ENCODE assay signal across 14 cellular contexts in genomic region chr11:119166368-119167076, GRCh38. TPM values are rescaled to one million over a fixed set of nuclear protein-coding genes. Genes with fewer than 3 reads are reported as not detected.
DNase-seq lines count a peak whose midpoint lies in the region; ATAC-seq, FAIRE-seq and TF ChIP-seq lines count a peak whose summit lies in the region.
"Had no signal": no experiment of that assay in that cellular context is flagged by ENCODE, and none has a peak within 500 bp of the region (broad histone marks: within the 10 kb centered on the region; RNA-seq: fewer than 3 reads in every experiment).

No MANE protein-coding gene starts in this region.

- 42% methylated on average over 5 of the region's 8 CpGs for WGBS in SK-N-SH (ENCODE audit: low lambda C conversion rate)

- H3K27me3 ChIP-seq in SK-N-SH (ENCODE audit: insufficient read depth): no peaks in the 10 kb centered on the region

- H3K4me2 ChIP-seq in SK-N-SH: peak overlapping the region; percentile 21; the same call in 1 of the 2 replicates

- H3K4me3 ChIP-seq in SK-N-SH (ENCODE audit: low read depth in 2 of 2, low read length in 1 of 2) (no peak overlapping the region), fibroblast of mammary gland (ENCODE audit: control insufficient read depth, low read depth, low read length) (no peak overlapping the region)

- no peaks in the 10 kb centered on the region for H3K36me3 ChIP-seq in SK-N-SH (replicated peaks in 1 of 2; ENCODE audit: control insufficient read depth in 1 of 2, insufficient read depth in 2 of 2, low read length in 1 of 2)

- H3K9me3 ChIP-seq in SK-N-SH: no peaks in the 10 kb centered on the region

- no peak overlapping the region for H3K9ac ChIP-seq in SK-N-SH

- no peaks in the 10 kb centered on the region for H3K9me2 ChIP-seq in SK-N-SH

- TF ChIP-seq CTCF in SK-N-SH (IDR thresholded peaks at IDR 0.05) (no peak), fibroblast of mammary gland (conservative IDR thresholded peaks at IDR 0.05; ENCODE audit: control insufficient read depth, insufficient read depth, low read depth, low read length) (no peak)

- no peak for ATAC-seq in HG02970 (IDR thresholded peaks at IDR 0.05; ENCODE audit: low FRiP score, unreplicated experiment)
- ATAC-seq: right cardiac atrium had no signal

- peaks cover 12% of the 10 kb centered on the region for H3F3A ChIP-seq in SK-N-SH (replicated peaks; ENCODE audit: insufficient read depth)

- CTCF ChIA-PET in SK-N-SH (lab: Yijun Ruan, JAX): interaction anchor here (0.8 to 1.9 kb wide), 6 partner anchors 9 to 157 kb away, joined by 3 to 8 read pairs (median 4); no protein-coding TSS in a partner anchor

- H2AFZ ChIP-seq in SK-N-SH (ENCODE audit: low read depth): no peak overlapping the region

- POLR2A ChIA-PET in SK-N-SH (lab: Yijun Ruan, JAX): no interaction called here

- no peak for TF ChIP-seq EP300 in SK-N-SH (IDR thresholded peaks at IDR 0.05; ENCODE audit: borderline replicate concordance in 1 of 2, low read depth in 1 of 2, low read length in 1 of 2)

- H3K27ac ChIP-seq in SK-N-SH (ENCODE audit: low read depth in 2 of 2, low read length in 1 of 2): peak overlapping the region in 1 of 2 experiments; percentile 45; a peak in 2 of 4 replicates
- H3K27ac ChIP-seq: HL-60 had no signal

- H4K20me1 ChIP-seq in SK-N-SH (ENCODE audit: insufficient read depth): no peaks in the 10 kb centered on the region

- peaks cover 8% of the 10 kb centered on the region in 2 experiments; a peak in 2 of 4 replicates for H3K4me1 ChIP-seq in SK-N-SH (ENCODE audit: control insufficient read depth in 1 of 2, insufficient read depth in 2 of 2, low read depth in 1 of 2, low read length in 1 of 2)

- TF ChIP-seq RAD21 in SK-N-SH (IDR thresholded peaks at IDR 0.05; ENCODE audit: low read length): no peak

- no peak for FAIRE-seq in GM19239 (lab: Jason Lieb, UNC)

- no peaks in the 10 kb centered on the region for H3K79me2 ChIP-seq in SK-N-SH (ENCODE audit: insufficient read depth)

- peak; percentile 21 for DNase-seq in SIG-M5 treated with dmso at 0.1 percent for 504 hours (lab: John Stamatoyannopoulos, UW; ENCODE audit: unreplicated experiment)
- no peak for DNase-seq in SIG-M5 (lab: John Stamatoyannopoulos, UW)
- no peak for DNase-seq in SK-N-SH
- peak; percentile 63 for DNase-seq in fibroblast of mammary gland (ENCODE audit: low read depth)
- DNase-seq in ureter (ENCODE audit: low spot score): peak; percentile 68
- DNase-seq in GM19239 (ENCODE audit: insufficient read length, low spot score): no peak
- no peak for DNase-seq in NCI-H2227 (lab: John Stamatoyannopoulos, UW; ENCODE audit: unreplicated experiment)
- DNase-seq: activated CD4-positive, alpha-beta T cell treated with anti-CD3 and anti-CD28 coated beads, Interleukin-2, amount 10 ng/mL, durations not matched to agents 24 days and 14 days; NCI-H187 treated with DMSO at 0.1 percent for 48 hours; RPMI8226 had no signal

TF ChIP-seq in SK-N-SH, 30 proteins besides CTCF, POLR2A, EP300 and RAD21:
- TF ChIP-seq FOXJ3 (CRISPR knock-in tag; IDR thresholded peaks at IDR 0.05) (no peak), RXRA (IDR thresholded peaks at IDR 0.05; ENCODE audit: borderline replicate concordance, low read depth) (peak; percentile 23; the same call in 1 of the 2 replicates), ELF1 (IDR thresholded peaks at IDR 0.05) (no peak), FOSL2 (IDR thresholded peaks at IDR 0.05; ENCODE audit: borderline replicate concordance, low read depth) (peak; percentile 60; the same call in 1 of the 2 replicates), RCOR1 (IDR thresholded peaks at IDR 0.05; ENCODE audit: low read length) (no peak), PBX3 (IDR thresholded peaks at IDR 0.05) (0 out of 2 replicates have a peak, but pooled peaks have one; percentile 16), TCF12 (IDR thresholded peaks at IDR 0.05) (peak; percentile 63), NFIC (IDR thresholded peaks at IDR 0.05; ENCODE audit: borderline replicate concordance) (no peak), MEF2A (IDR thresholded peaks at IDR 0.05; ENCODE audit: borderline replicate concordance, low read depth) (no peak)
- TF ChIP-seq, protein P1, sequence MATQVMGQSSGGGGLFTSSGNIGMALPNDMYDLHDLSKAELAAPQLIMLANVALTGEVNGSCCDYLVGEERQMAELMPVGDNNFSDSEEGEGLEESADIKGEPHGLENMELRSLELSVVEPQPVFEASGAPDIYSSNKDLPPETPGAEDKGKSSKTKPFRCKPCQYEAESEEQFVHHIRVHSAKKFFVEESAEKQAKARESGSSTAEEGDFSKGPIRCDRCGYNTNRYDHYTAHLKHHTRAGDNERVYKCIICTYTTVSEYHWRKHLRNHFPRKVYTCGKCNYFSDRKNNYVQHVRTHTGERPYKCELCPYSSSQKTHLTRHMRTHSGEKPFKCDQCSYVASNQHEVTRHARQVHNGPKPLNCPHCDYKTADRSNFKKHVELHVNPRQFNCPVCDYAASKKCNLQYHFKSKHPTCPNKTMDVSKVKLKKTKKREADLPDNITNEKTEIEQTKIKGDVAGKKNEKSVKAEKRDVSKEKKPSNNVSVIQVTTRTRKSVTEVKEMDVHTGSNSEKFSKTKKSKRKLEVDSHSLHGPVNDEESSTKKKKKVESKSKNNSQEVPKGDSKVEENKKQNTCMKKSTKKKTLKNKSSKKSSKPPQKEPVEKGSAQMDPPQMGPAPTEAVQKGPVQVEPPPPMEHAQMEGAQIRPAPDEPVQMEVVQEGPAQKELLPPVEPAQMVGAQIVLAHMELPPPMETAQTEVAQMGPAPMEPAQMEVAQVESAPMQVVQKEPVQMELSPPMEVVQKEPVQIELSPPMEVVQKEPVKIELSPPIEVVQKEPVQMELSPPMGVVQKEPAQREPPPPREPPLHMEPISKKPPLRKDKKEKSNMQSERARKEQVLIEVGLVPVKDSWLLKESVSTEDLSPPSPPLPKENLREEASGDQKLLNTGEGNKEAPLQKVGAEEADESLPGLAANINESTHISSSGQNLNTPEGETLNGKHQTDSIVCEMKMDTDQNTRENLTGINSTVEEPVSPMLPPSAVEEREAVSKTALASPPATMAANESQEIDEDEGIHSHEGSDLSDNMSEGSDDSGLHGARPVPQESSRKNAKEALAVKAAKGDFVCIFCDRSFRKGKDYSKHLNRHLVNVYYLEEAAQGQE (IDR thresholded peaks at IDR 0.05; ENCODE audit: low read depth, low read length): no peak

RNA-seq across cellular contexts. Expression of gene NLRX1, which starts 2.0 kb away (rescaled TPM):
- polyA plus RNA-seq in SK-N-SH (2012; rRNA removed): 13.7 and 13.8 TPM in 2 replicates
- polyA plus RNA-seq in SK-N-SH (2012; cell fraction: cytosol; rRNA removed): 4.3 and 8.4 TPM in 2 replicates
- polyA plus RNA-seq in SK-N-SH (2012; cell fraction: nucleus; rRNA removed): 18.5 and 18.6 TPM in 2 replicates
- 31.5 TPM for total RNA-seq in ureter

RNA-seq across cellular contexts. Expression of gene ABCG4, which starts 17.7 kb away (rescaled TPM):
- 0.50 and 0.72 TPM in 2 replicates for polyA plus RNA-seq in SK-N-SH (2012; rRNA removed)
- polyA plus RNA-seq in SK-N-SH (2012; cell fraction: cytosol; rRNA removed): 0.27 and 0.38 TPM in 2 replicates
- 2.5 and 3.0 TPM in 2 replicates for polyA plus RNA-seq in SK-N-SH (2012; cell fraction: nucleus; rRNA removed)
- 0.42 TPM for total RNA-seq in ureter
- total RNA-seq: A673 had no signal

RNA-seq across cellular contexts. Expression of gene NHERF4, which starts 18.8 kb away (rescaled TPM):
- polyA plus RNA-seq in SK-N-SH (2012; rRNA removed): not detected in 2 replicates
- polyA plus RNA-seq in SK-N-SH (2012; cell fraction: cytosol; rRNA removed): not detected in 2 replicates
- polyA plus RNA-seq in SK-N-SH (2012; cell fraction: nucleus; rRNA removed): 0.05 and 0.17 TPM in 2 replicates
- total RNA-seq in ureter: 1.7 TPM
- total RNA-seq: A673 had no signal

RNA-seq across cellular contexts. Expression of gene CBL, which starts 39.6 kb away (rescaled TPM):
- polyA plus RNA-seq in SK-N-SH (2012; rRNA removed): 9.5 and 10.4 TPM in 2 replicates
- polyA plus RNA-seq in SK-N-SH (2012; cell fraction: cytosol; rRNA removed): 9.7 and 11.1 TPM in 2 replicates
- 11.5 and 17.0 TPM in 2 replicates for polyA plus RNA-seq in SK-N-SH (2012; cell fraction: nucleus; rRNA removed)
- 17.9 TPM for total RNA-seq in ureter

RNA-seq across cellular contexts. Expression of gene HINFP, which starts 45.1 kb away (rescaled TPM):
- polyA plus RNA-seq in SK-N-SH (2012; rRNA removed): 21.8 and 36.1 TPM in 2 replicates
- polyA plus RNA-seq in SK-N-SH (2012; cell fraction: cytosol; rRNA removed): 10.6 and 14.6 TPM in 2 replicates
- 113 and 143 TPM in 2 replicates for polyA plus RNA-seq in SK-N-SH (2012; cell fraction: nucleus; rRNA removed)
- 28.8 TPM for total RNA-seq in ureter

Comparison
In these comparisons a context has a peak if more than half of its experiments do, and no peak if none do; other contexts are left out.
1. DNase-seq: peak in SIG-M5 treated with dmso at 0.1 percent for 504 hours (single experiment), fibroblast of mammary gland (single experiment) and ureter (single experiment); none in SIG-M5 (single experiment), SK-N-SH (single experiment), GM19239 (single experiment) and NCI-H2227 (single experiment).